In the genomic region with DNA sequence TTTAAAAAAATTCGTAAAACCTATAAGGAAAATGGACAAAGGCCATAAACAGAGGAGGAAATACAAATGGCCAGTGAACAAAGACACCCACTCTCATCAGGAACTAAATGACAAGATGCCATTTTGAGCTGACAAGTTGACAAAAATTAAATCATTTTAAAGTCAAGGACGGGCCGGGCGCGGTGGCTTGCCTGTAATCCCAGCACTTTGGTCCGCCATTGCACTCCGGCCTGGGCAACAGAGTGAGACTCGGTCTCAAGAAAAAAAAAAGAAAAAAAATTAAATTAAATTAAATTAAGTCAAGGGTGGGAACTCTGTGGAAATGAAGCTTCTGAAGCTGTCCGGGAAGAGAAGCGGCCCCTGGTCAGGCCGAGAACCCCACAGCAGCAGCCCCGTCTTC, we compare ENCODE assay signal across 1 cellular context.
TF ChIP-seq lines count a peak whose summit lies in the region.

No MANE protein-coding gene starts in this region.

TF ChIP-seq in HepG2, 621 proteins besides CTCF, POLR2A, EP300 and RAD21:
- TF ChIP-seq ZBTB49 (CRISPR knock-in tag; IDR thresholded peaks at IDR 0.05; ENCODE audit: borderline replicate concordance) (no peak), NAIF1 (CRISPR knock-in tag; IDR thresholded peaks at IDR 0.05; ENCODE audit: borderline replicate concordance) (no peak)
- TF ChIP-seq, protein P1, sequence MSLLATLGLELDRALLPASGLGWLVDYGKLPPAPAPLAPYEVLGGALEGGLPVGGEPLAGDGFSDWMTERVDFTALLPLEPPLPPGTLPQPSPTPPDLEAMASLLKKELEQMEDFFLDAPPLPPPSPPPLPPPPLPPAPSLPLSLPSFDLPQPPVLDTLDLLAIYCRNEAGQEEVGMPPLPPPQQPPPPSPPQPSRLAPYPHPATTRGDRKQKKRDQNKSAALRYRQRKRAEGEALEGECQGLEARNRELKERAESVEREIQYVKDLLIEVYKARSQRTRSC (CRISPR knock-in tag; IDR thresholded peaks at IDR 0.05; ENCODE audit: low read depth) = no peak
TF ChIP-seq in HepG2: peak in this region for 0.
